In genomic region chr12:66901136-66901932, GRCh38 we compare ENCODE assay signal across 9 cellular contexts.
DNase-seq lines count a peak whose midpoint lies in the region; ATAC-seq and TF ChIP-seq lines count a peak whose summit lies in the region.
"Had no signal": no experiment of that assay in that cellular context is flagged by ENCODE, and none has a peak within 500 bp of the region (broad histone marks: within the 10 kb centered on the region; RNA-seq: fewer than 3 reads in every experiment).

No MANE protein-coding gene starts in this region.

- H3K27ac ChIP-seq in neural progenitor cell, result no peak overlapping the region

- no peaks in the 10 kb centered on the region for H3K36me3 ChIP-seq in neural progenitor cell
- H3K36me3 ChIP-seq: MG63 had no signal

- H3K27ac Mint-ChIP-seq in activated naive CD4-positive, alpha-beta T cell treated with anti-CD3 and anti-CD28 coated beads, Interleukin-2, amount 50 U/mL, for 72 hours, result peak overlapping the region in 1 of 2 donors; percentile 44
- no peak overlapping the region for H3K27ac Mint-ChIP-seq in neural progenitor cell

- H2AFZ ChIP-seq in neural progenitor cell (replicated peaks), result no peak overlapping the region

- peak; percentile 50 for DNase-seq in GM12865 (ENCODE audit: low read depth)
- DNase-seq in activated naive CD4-positive, alpha-beta T cell treated with anti-CD3 and anti-CD28 coated beads, Interleukin-2, amount 50 U/mL, for 72 hours (ENCODE audit: low spot score in 2 of 2), result no peak
- DNase-seq in NCI-H1092 (lab: John Stamatoyannopoulos, UW), result no peak
- DNase-seq in UCSD-AML1 (lab: John Stamatoyannopoulos, UW; ENCODE audit: unreplicated experiment), result no peak
- no peak for DNase-seq in erythroblast (lab: John Stamatoyannopoulos, UW)
- no peak for DNase-seq in neural progenitor cell (ENCODE audit: low spot score)
- DNase-seq: MG63 had no signal

- no peaks in the 10 kb centered on the region for H3K79me2 ChIP-seq in neural progenitor cell (ENCODE audit: low read depth)

- H3K4me3 Mint-ChIP-seq in neural progenitor cell, result no peak overlapping the region

- no peaks in the 10 kb centered on the region for H3K36me3 Mint-ChIP-seq in activated naive CD4-positive, alpha-beta T cell treated with anti-CD3 and anti-CD28 coated beads, Interleukin-2, amount 50 U/mL, for 72 hours
- H3K36me3 Mint-ChIP-seq in neural progenitor cell, result no peaks in the 10 kb centered on the region

- H3K4me2 ChIP-seq in neural progenitor cell, result no peak overlapping the region

- no peak for TF ChIP-seq POLR2A in erythroblast (IDR thresholded peaks at IDR 0.05; ENCODE audit: low read length)

- no peaks in the 10 kb centered on the region for H3K4me1 ChIP-seq in neural progenitor cell

- TF ChIP-seq CTCF in GM12865 (IDR thresholded peaks at IDR 0.05; ENCODE audit: insufficient read depth, low read depth, low read length, missing control alignments) (no peak), neural progenitor cell (IDR thresholded peaks at IDR 0.05) (no peak)

- no peak overlapping the region for H3K9ac ChIP-seq in neural progenitor cell

- H3K9me3 Mint-ChIP-seq in activated naive CD4-positive, alpha-beta T cell treated with anti-CD3 and anti-CD28 coated beads, Interleukin-2, amount 50 U/mL, for 72 hours, result no peaks in the 10 kb centered on the region
- H3K9me3 Mint-ChIP-seq in neural progenitor cell, result no peaks in the 10 kb centered on the region

- H3F3A ChIP-seq in neural progenitor cell (ENCODE audit: low read depth), result no peaks in the 10 kb centered on the region

- peak; percentile 91 for ATAC-seq in GM19467 (IDR thresholded peaks at IDR 0.05; ENCODE audit: unreplicated experiment)
- peak; percentile 97 for ATAC-seq in HG03159 (IDR thresholded peaks at IDR 0.05; ENCODE audit: unreplicated experiment)
- ATAC-seq in activated naive CD4-positive, alpha-beta T cell treated with anti-CD3 and anti-CD28 coated beads, Interleukin-2, amount 50 U/mL, for 72 hours, result peak; percentile 44 to 64

- H4K20me1 ChIP-seq in neural progenitor cell (ENCODE audit: low read depth), result peaks cover 14% of the 10 kb centered on the region

- H3K27me3 ChIP-seq in neural progenitor cell, result no peaks in the 10 kb centered on the region

- H3K9me3 ChIP-seq in neural progenitor cell (ENCODE audit: low read depth), result no peaks in the 10 kb centered on the region
- H3K9me3 ChIP-seq: MG63 had no signal

- no peak overlapping the region for H3K4me3 ChIP-seq in GM12865 (ENCODE audit: low read depth, low read length)
- H3K4me3 ChIP-seq in neural progenitor cell, result no peak overlapping the region
- H3K4me3 ChIP-seq: MG63 had no signal

- peaks cover 30% of the 10 kb centered on the region for H3K4me1 Mint-ChIP-seq in neural progenitor cell

- H3K27me3 Mint-ChIP-seq in neural progenitor cell (ENCODE audit: insufficient read depth, low read depth), result no peaks in the 10 kb centered on the region
